ENCODE assay signal across 9 cellular contexts in the genomic region with DNA sequence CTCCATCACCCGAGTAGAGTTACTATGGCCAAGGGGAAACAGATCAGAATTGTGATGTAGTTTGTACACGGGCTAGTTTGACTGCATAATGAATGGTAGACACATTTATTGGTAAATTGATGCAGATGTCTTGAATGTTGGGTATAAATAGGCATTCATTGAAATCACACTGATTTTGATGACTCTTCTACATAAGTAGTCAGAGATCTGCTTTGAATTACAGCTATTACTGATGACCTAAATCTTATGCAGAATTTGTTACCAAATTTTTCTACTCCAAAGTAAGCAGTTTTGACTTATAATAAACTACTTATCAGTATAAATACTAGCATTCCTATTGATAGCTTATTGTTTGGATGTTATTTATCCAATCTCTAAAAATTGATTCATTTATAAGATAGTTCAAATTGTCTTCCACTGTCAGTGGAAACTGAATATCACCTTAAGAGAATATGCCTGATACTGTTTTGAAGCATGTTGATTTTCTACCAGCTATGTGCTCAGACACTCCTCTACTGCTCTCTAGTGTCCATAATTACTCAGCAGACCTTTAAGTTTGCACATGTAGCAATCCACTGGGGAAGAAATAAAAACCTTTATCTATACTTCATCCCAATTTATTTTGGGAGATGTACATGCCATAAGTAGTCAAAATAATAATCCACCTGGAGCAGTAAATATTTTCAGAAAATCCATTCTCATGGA.
A peak's percentile ranks its signal among the peaks of the same experiment; 100 is the strongest.
DNase-seq lines count a peak whose midpoint lies in the region; ATAC-seq, FAIRE-seq and TF ChIP-seq lines count a peak whose summit lies in the region.
"Had no signal": no experiment of that assay in that cellular context is flagged by ENCODE, and none has a peak within 500 bp of the region (broad histone marks: within the 10 kb centered on the region; RNA-seq: fewer than 3 reads in every experiment).

No MANE protein-coding gene starts in this region.

- H3K4me1 Mint-ChIP-seq in GM23338 = peaks cover 20% of the 10 kb centered on the region

- no peaks in the 10 kb centered on the region for H3K36me3 Mint-ChIP-seq in GM23338 (ENCODE audit: low read depth)

- TF ChIP-seq EP300 in A549 (IDR thresholded peaks at IDR 0.05) = no peak

- CTCF ChIA-PET in A549 (lab: Yijun Ruan, JAX) = interaction anchor here (0.5 to 6.3 kb wide), 12 partner anchors 14 to 1250 kb away, joined by 3 to 57 read pairs (median 4); no protein-coding TSS in a partner anchor

- H3K27ac Mint-ChIP-seq in GM23338 = no peak overlapping the region
- H3K27ac Mint-ChIP-seq: activated naive CD8-positive, alpha-beta T cell had no signal

- DNase-seq in A549 (ENCODE audit: low read depth in 1 of 2, low spot score in 1 of 2) (peak; percentile 4 to 28), GM23338 (ENCODE audit: low spot score) (peak; percentile 66), NCI-H446 treated with DMSO at 0.1 percent for 48 hours (lab: John Stamatoyannopoulos, UW) (peak; percentile 45), cerebellar cortex (ENCODE audit: low spot score) (peak; percentile 89), right lobe of liver (no peak), activated gamma-delta T cell treated with Interleukin-2 at 50 U/mL for 16 hours (no peak)
- DNase-seq in NK-92 treated with Interleukin-12 subunit alpha and Interleukin-12 subunit beta, amount 100 ng/mL, for 24 hours (lab: John Stamatoyannopoulos, UW) = no peak

- H3K36me3 ChIP-seq in GM23338 (ENCODE audit: insufficient read depth) (no peaks in the 10 kb centered on the region), right lobe of liver (no peaks in the 10 kb centered on the region)

- H3K4me3 ChIP-seq in A549 (no peak overlapping the region), GM23338 (no peak overlapping the region), right lobe of liver (no peak overlapping the region)

- H3K9me2 ChIP-seq in GM23338 (ENCODE audit: insufficient read depth) = no peaks in the 10 kb centered on the region

- 5% methylated on average over 2 of the region's 2 CpGs for WGBS in A549 (ENCODE audit: missing lambda C conversion rate)
- WGBS in right lobe of liver (ENCODE audit: insufficient coverage, low coverage, low lambda C conversion rate, missing lambda C conversion rate) = 64% methylated on average over 2 of the region's 2 CpGs

- no peak overlapping the region for H3K4me3 Mint-ChIP-seq in GM23338
- H3K4me3 Mint-ChIP-seq: activated naive CD8-positive, alpha-beta T cell had no signal

- H3K9me3 Mint-ChIP-seq in GM23338 = no peaks in the 10 kb centered on the region

- TF ChIP-seq CTCF in A549 (IDR thresholded peaks at IDR 0.05) (peak; percentile 43), GM23338 (conservative IDR thresholded peaks at IDR 0.05; ENCODE audit: low read depth in 2 of 2) (peak; percentile 84 to 93), right lobe of liver (IDR thresholded peaks at IDR 0.05) (peak; percentile 74 to 87 (median 76))

- H3K4me1 ChIP-seq in A549 = no peaks in the 10 kb centered on the region
- no peaks in the 10 kb centered on the region for H3K4me1 ChIP-seq in GM23338 (ENCODE audit: insufficient read depth)
- no peaks in the 10 kb centered on the region for H3K4me1 ChIP-seq in right lobe of liver

- TF ChIP-seq RAD21 in A549 (conservative IDR thresholded peaks at IDR 0.05 in 1 of 2, IDR thresholded peaks at IDR 0.05 in 1 of 2) = peak; percentile 61 to 64

- H3K27me3 Mint-ChIP-seq in GM23338 (ENCODE audit: insufficient read depth, low read depth, poor library complexity) = no peaks in the 10 kb centered on the region
- H3K27me3 Mint-ChIP-seq: activated naive CD8-positive, alpha-beta T cell had no signal

- H3K27ac ChIP-seq in A549 (no peak overlapping the region), GM23338 (ENCODE audit: low read depth) (no peak overlapping the region), right lobe of liver (no peak overlapping the region)

- intact Hi-C loops in right lobe of liver (cut with DNase I) = loop anchor here in 1 of 2 donors (5.0 to 10.0 kb wide), 2 partner anchors 435 to 748 kb away; no protein-coding TSS in a partner anchor

- no peak for FAIRE-seq in A549 (lab: Jason Lieb, UNC)

- no peak overlapping the region for H2AFZ ChIP-seq in GM23338

- H3K4me2 ChIP-seq in A549 (no peak overlapping the region), GM23338 (no peak overlapping the region)

- no peaks in the 10 kb centered on the region for H3K79me2 ChIP-seq in GM23338 (replicated peaks; ENCODE audit: insufficient read depth)

- POLR2A ChIA-PET in A549 (lab: Yijun Ruan, JAX) = no interaction called here

- no peaks in the 10 kb centered on the region for H3F3A ChIP-seq in GM23338 (replicated peaks; ENCODE audit: low read depth)

- H3K27me3 ChIP-seq in GM23338 (ENCODE audit: insufficient read depth) (no peaks in the 10 kb centered on the region), right lobe of liver (no peaks in the 10 kb centered on the region)

- no peaks in the 10 kb centered on the region for H4K20me1 ChIP-seq in GM23338 (replicated peaks; ENCODE audit: insufficient read depth)

- no peaks in the 10 kb centered on the region for H3K9me3 ChIP-seq in A549
- H3K9me3 ChIP-seq in right lobe of liver = no peaks in the 10 kb centered on the region

- TF ChIP-seq POLR2A in A549 (IDR thresholded peaks at IDR 0.05; ENCODE audit: low read length) (no peak), right lobe of liver (IDR thresholded peaks at IDR 0.05) (no peak)

- peak in 1 of 2 experiments; percentile 60; a peak in 3 of 6 replicates for ATAC-seq in A549
- peak; percentile 78 for ATAC-seq in GM23338
- ATAC-seq in right lobe of liver = peak; percentile 87 to 95 (median 90)
- no peak for ATAC-seq in HG02870 (IDR thresholded peaks at IDR 0.05; ENCODE audit: unreplicated experiment)

TF ChIP-seq in A549, 52 proteins besides CTCF, POLR2A, EP300 and RAD21:
- peak; percentile 49; the same call in 2 of the 3 replicates for TF ChIP-seq SMC3 (IDR thresholded peaks at IDR 0.05)
- TF ChIP-seq BCL3 (IDR thresholded peaks at IDR 0.05) = no peak
TF ChIP-seq in A549: peak in this region for 1.

TF ChIP-seq in GM23338, 12 proteins besides CTCF, POLR2A, EP300 and RAD21:
- no peak for TF ChIP-seq EZH2 (IDR thresholded peaks at IDR 0.05; ENCODE audit: low read depth, unreplicated experiment)
- TF ChIP-seq ZNF331 (CRISPR knock-in tag; IDR thresholded peaks at IDR 0.05; ENCODE audit: low read depth) = no peak
- no peak for TF ChIP-seq CREB1 (CRISPR knock-in tag; IDR thresholded peaks at IDR 0.05; ENCODE audit: low read depth)

Comparison
In these comparisons a context has a peak if more than half of its experiments do, and no peak if none do; other contexts are left out.
1. DNase-seq: peak in A549 (2 of 2), GM23338 (single experiment), NCI-H446 treated with DMSO at 0.1 percent for 48 hours (single experiment) and cerebellar cortex (single experiment); none in right lobe of liver (0 of 3), activated gamma-delta T cell treated with Interleukin-2 at 50 U/mL for 16 hours (single experiment) and NK-92 treated with Interleukin-12 subunit alpha and Interleukin-12 subunit beta, amount 100 ng/mL, for 24 hours (single experiment).
2. Peak in every context shown above with its lines, with median percentiles within 50 percentile points of each other: CTCF ChIP-seq.